ENCODE assay signal across 23 cellular contexts in the genomic region with DNA sequence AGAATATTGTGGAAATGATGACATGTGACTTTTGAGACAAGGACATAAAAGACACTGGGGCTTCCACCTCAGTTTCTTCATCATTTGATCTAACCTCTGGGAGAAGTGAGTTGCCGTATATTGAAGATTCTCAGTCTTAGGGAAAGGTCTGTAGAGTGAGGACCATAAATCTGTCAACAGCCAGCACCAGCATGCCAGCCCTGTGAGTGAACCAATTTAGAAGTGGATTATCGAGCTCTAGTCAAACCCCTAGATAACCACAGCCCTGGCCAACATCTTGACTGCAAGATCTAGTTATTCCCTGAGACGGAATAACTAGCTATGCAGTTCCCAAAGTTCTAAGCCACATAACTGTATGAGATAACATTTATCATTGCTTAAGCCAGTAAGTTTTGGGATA.
"Had no signal": no experiment of that assay in that cellular context is flagged by ENCODE, and none has a peak within 500 bp of the region (broad histone marks: within the 10 kb centered on the region; RNA-seq: fewer than 3 reads in every experiment).

No MANE protein-coding gene starts in this region.

- H3K4me1 ChIP-seq: esophagus squamous epithelium, heart right ventricle, lower lobe of right lung, parathyroid adenoma, stomach, thyroid gland had no signal

- H3K27ac ChIP-seq: esophagus squamous epithelium, heart right ventricle, lower lobe of right lung, neural progenitor cell, parathyroid adenoma, stomach, thyroid gland had no signal

- H3K27me3 ChIP-seq: esophagus squamous epithelium, heart right ventricle, neural progenitor cell, stomach, thyroid gland had no signal

- H3K36me3 ChIP-seq: esophagus squamous epithelium, heart right ventricle, lower lobe of right lung, neural progenitor cell, stomach, thyroid gland had no signal

- DNase-seq: cortex of kidney; effector memory CD8-positive, alpha-beta T cell; erythroblast; esophagus squamous epithelium; foreskin melanocyte; glutamatergic neuron; heart right ventricle; hippocampal formation; kidney glomerular epithelial cell; left colon; left ventricle myocardium superior; lower lobe of right lung; naive B cell; stimulated activated CD4-positive, alpha-beta T cell treated with anti-CD3 and anti-CD28 coated beads, Interleukin-2, amount 100 ng/mL, for 24 hours; stimulated activated CD4-positive, alpha-beta T cell treated with anti-CD3 and anti-CD28 coated beads, Interleukin-4, amount 100 ng/mL, for 24 hours; stimulated activated naive CD4-positive, alpha-beta T cell treated with Interleukin-2 at 50 U/mL for 16 hours; stomach; thyroid gland had no signal

- H3K9me3 ChIP-seq: esophagus squamous epithelium, lower lobe of right lung, stomach, thyroid gland had no signal

- ATAC-seq: effector memory CD8-positive, alpha-beta T cell; heart right ventricle; left colon; left ventricle myocardium superior; lower lobe of right lung; natural killer cell treated with Interleukin-12 subunit alpha and Interleukin-12 subunit beta and Interleukin-15 and Interleukin-18, amount 100 ng/mL, for 72 hours; sciatic nerve; stimulated activated effector memory CD8-positive, alpha-beta T cell treated with anti-CD3 and anti-CD28 coated beads, Interleukin-12 subunit alpha, Interleukin-12 subunit beta, amount 100 ng/mL, for 72 hours had no signal

- H3K4me3 ChIP-seq: esophagus squamous epithelium, heart right ventricle, lower lobe of right lung, neural progenitor cell, stomach, thyroid gland had no signal
